In the genomic region with DNA sequence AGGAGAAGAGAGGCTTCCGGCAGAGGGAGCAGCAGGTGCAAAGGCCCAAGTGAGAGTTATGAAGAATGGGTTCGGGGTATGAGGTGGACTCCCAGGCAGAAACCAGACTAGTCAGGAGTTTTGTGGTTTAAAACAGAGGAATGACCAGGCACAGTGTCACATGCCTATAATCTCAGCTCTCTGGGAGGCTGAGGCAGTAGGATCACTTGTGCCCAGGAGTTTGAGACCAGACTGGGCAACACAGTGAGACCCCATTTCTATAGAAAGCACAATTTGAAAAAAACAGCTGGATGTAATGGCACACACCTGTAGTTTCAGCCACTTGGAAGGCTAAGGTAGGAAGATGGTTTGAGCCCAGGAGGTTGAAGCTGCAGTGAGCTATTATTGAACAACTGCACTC, we compare ENCODE assay signal across 33 cellular contexts. TPM values are rescaled to one million over a fixed set of nuclear protein-coding genes. Genes with fewer than 3 reads are reported as not detected.
"Had no signal": no experiment of that assay in that cellular context is flagged by ENCODE, and none has a peak within 500 bp of the region (broad histone marks: within the 10 kb centered on the region; RNA-seq: fewer than 3 reads in every experiment).

No MANE protein-coding gene starts in this region.

- H3K4me1 ChIP-seq: parathyroid adenoma, psoas muscle, spleen, thyroid gland, tibial nerve, upper lobe of left lung, vagina had no signal

- H3K4me2 ChIP-seq: neural progenitor cell, smooth muscle cell had no signal

- H3K36me3 ChIP-seq: neural progenitor cell, ovary, spleen, stomach, thoracic aorta, thyroid gland, tibial nerve, upper lobe of left lung, vagina had no signal

- H3K9me3 ChIP-seq: ovary, psoas muscle, spleen, stomach, thoracic aorta, thyroid gland, tibial nerve, upper lobe of left lung, vagina had no signal

- H3K27ac ChIP-seq: neural progenitor cell, ovary, parathyroid adenoma, psoas muscle, skin epidermis, spleen, stomach, thoracic aorta, thyroid gland, tibial nerve, upper lobe of left lung, vagina had no signal

- H3K79me2 ChIP-seq: parathyroid adenoma had no signal

- H2AFZ ChIP-seq: neural progenitor cell, parathyroid adenoma had no signal

- H3K4me3 ChIP-seq: neural progenitor cell, ovary, psoas muscle, skin epidermis, smooth muscle cell, spleen, stomach, thoracic aorta, thyroid gland, tibial nerve, upper lobe of left lung, vagina had no signal

- DNase-seq: naive thymus-derived CD4-positive, alpha-beta T cell; occipital lobe; ovary; psoas muscle; right cardiac atrium; stimulated activated CD4-positive, alpha-beta T cell treated with anti-CD3 and anti-CD28 coated beads, Interleukin-12 subunit alpha, Interleukin-12 subunit beta, amount 100 ng/mL, for 4 hours; stimulated activated CD4-positive, alpha-beta T cell treated with anti-CD3 and anti-CD28 coated beads, Interleukin-1b, Interleukin-23, amount 100 ng/mL, for 48 hours; stimulated activated CD4-positive, alpha-beta T cell treated with anti-CD3 and anti-CD28 coated beads, Interleukin-4, amount 100 ng/mL, for 1 hour; stimulated activated CD4-positive, alpha-beta T cell treated with anti-CD3 and anti-CD28 coated beads, Interleukin-4, amount 100 ng/mL, for 4 hours; stimulated activated CD8-positive, alpha-beta memory T cell treated with anti-CD3 and anti-CD28 coated beads, Interleukin-4, amount 100 ng/mL, for 48 hours; stimulated activated naive CD4-positive, alpha-beta T cell treated with Interleukin-2 at 50 U/mL for 16 hours; stomach; thyroid gland; trophoblast cell; upper lobe of left lung had no signal

- H3K9ac ChIP-seq: neural progenitor cell, parathyroid adenoma had no signal

- ATAC-seq: naive thymus-derived CD4-positive, alpha-beta T cell; psoas muscle; right cardiac atrium; sciatic nerve; stimulated activated memory B cell treated with anti-CD40 and anti-IgM and Interleukin-4, amounts not matched to agents 10 μg/mL and 1 μg/mL and 100 μg/mL, for 72 hours had no signal

- FAIRE-seq: urothelium cell line had no signal

- H3K27me3 ChIP-seq: neural progenitor cell, ovary, spleen, thyroid gland, tibial nerve, upper lobe of left lung, vagina had no signal

RNA-seq across cellular contexts. Expression of gene C16orf78, which starts 43.8 kb away (rescaled TPM):
- total RNA-seq: naive thymus-derived CD4-positive, alpha-beta T cell; occipital lobe; osteoblast; ovary; progenitor cell of endocrine pancreas; psoas muscle; renal cortical epithelial cell; right cardiac atrium; sciatic nerve; smooth muscle cell; spleen; stomach; subcutaneous adipose tissue; temporal lobe; thoracic aorta; thyroid gland; tibial nerve; upper lobe of left lung; ureter; vagina had no signal
- polyA plus RNA-seq: naive thymus-derived CD4-positive, alpha-beta T cell; neural cell; ovary; psoas muscle; right cardiac atrium; smooth muscle cell; spleen; stomach had no signal
